In genomic region chr3:190552021-190552420, GRCh38 we compare ENCODE assay signal across 27 cellular contexts.
"Had no signal": no experiment of that assay in that cellular context is flagged by ENCODE, and none has a peak within 500 bp of the region (broad histone marks: within the 10 kb centered on the region; RNA-seq: fewer than 3 reads in every experiment).

No MANE protein-coding gene starts in this region.

- ATAC-seq: foreskin keratinocyte; gastroesophageal sphincter; heart left ventricle; left cardiac atrium; left lung; mucosa of descending colon; natural killer cell treated with Interleukin-12 subunit alpha and Interleukin-12 subunit beta and Interleukin-15 and Interleukin-18, amount 100 ng/mL, for 72 hours; psoas muscle; right cardiac atrium; stimulated activated memory B cell treated with anti-CD40 and anti-IgM and Interleukin-4, amounts not matched to agents 10 μg/mL and 1 μg/mL and 100 μg/mL, for 72 hours; stimulated activated naive CD8-positive, alpha-beta T cell treated with anti-CD3 and anti-CD28 coated beads, Interleukin-15, Interleukin-2, amounts not matched to agents 100 U/mL and 50 U/mL, for 24 hours had no signal

- H3K4me3 Mint-ChIP-seq: dendritic cell treated with granulocyte-macrophage colony-stimulating factor and Interleukin-4, amounts not matched to agents 40 ng/mL and 50 ng/mL, for 4 days; mesothelial cell of epicardium; naive B cell; natural killer cell treated with Interleukin-12 subunit alpha and Interleukin-12 subunit beta and Interleukin-15 and Interleukin-18, amount 100 ng/mL, for 72 hours; stimulated activated memory B cell treated with anti-CD40 and anti-IgM and Interleukin-4, amounts not matched to agents 10 μg/mL and 1 μg/mL and 100 μg/mL, for 72 hours; type B pancreatic cell had no signal

- H2AFZ ChIP-seq: hepatocyte had no signal

- H3K4me1 Mint-ChIP-seq: naive B cell; stimulated activated memory B cell treated with anti-CD40 and anti-IgM and Interleukin-4, amounts not matched to agents 10 μg/mL and 1 μg/mL and 100 μg/mL, for 72 hours had no signal

- DNase-seq: colonic mucosa; effector CD8-positive, alpha-beta T cell; foreskin keratinocyte; heart left ventricle; left cardiac atrium; left lung; mesenchymal stem cell; mucosa of descending colon; naive B cell; nucleus accumbens; psoas muscle; right cardiac atrium; spleen; stimulated activated CD4-positive, alpha-beta T cell treated with anti-CD3 and anti-CD28 coated beads, Interleukin-4, amount 100 ng/mL, for 4 hours; stimulated activated naive CD8-positive, alpha-beta T cell treated with anti-CD3 and anti-CD28 coated beads, Interleukin-15, Interleukin-2, amounts not matched to agents 100 U/mL and 50 U/mL, for 24 hours; substantia nigra; testis; tibial artery had no signal

- H3K4me2 ChIP-seq: hepatocyte had no signal

- H3K36me3 ChIP-seq: colonic mucosa, gastroesophageal sphincter had no signal

- H3K27me3 ChIP-seq: colonic mucosa, esophagus muscularis mucosa, foreskin keratinocyte, gastroesophageal sphincter, heart left ventricle, hepatocyte, left lung, spleen, testis, tibial artery had no signal

- H3K27me3 Mint-ChIP-seq: dendritic cell treated with granulocyte-macrophage colony-stimulating factor and Interleukin-4, amounts not matched to agents 40 ng/mL and 50 ng/mL, for 4 days; naive B cell; natural killer cell treated with Interleukin-12 subunit alpha and Interleukin-12 subunit beta and Interleukin-15 and Interleukin-18, amount 100 ng/mL, for 72 hours; stimulated activated memory B cell treated with anti-CD40 and anti-IgM and Interleukin-4, amounts not matched to agents 10 μg/mL and 1 μg/mL and 100 μg/mL, for 72 hours; type B pancreatic cell had no signal

- H3K27ac Mint-ChIP-seq: dendritic cell treated with granulocyte-macrophage colony-stimulating factor and Interleukin-4, amounts not matched to agents 40 ng/mL and 50 ng/mL, for 4 days; mesothelial cell of epicardium; naive B cell; natural killer cell treated with Interleukin-12 subunit alpha and Interleukin-12 subunit beta and Interleukin-15 and Interleukin-18, amount 100 ng/mL, for 72 hours; stimulated activated memory B cell treated with anti-CD40 and anti-IgM and Interleukin-4, amounts not matched to agents 10 μg/mL and 1 μg/mL and 100 μg/mL, for 72 hours; type B pancreatic cell had no signal

- H3K27ac ChIP-seq: colonic mucosa, esophagus muscularis mucosa, foreskin keratinocyte, gastroesophageal sphincter, heart left ventricle, hepatocyte, left lung, psoas muscle, skin epidermis, spleen, testis, tibial artery had no signal

- H3K9me3 Mint-ChIP-seq: stimulated activated memory B cell treated with anti-CD40 and anti-IgM and Interleukin-4, amounts not matched to agents 10 μg/mL and 1 μg/mL and 100 μg/mL, for 72 hours; type B pancreatic cell had no signal

- H3K4me3 ChIP-seq: colonic mucosa, esophagus muscularis mucosa, gastroesophageal sphincter, heart left ventricle, hepatocyte, left lung, mucosa of descending colon, psoas muscle, skin epidermis, spleen, testis, tibial artery had no signal

- H3K4me1 ChIP-seq: colonic mucosa, esophagus muscularis mucosa, foreskin keratinocyte, gastroesophageal sphincter, left lung, psoas muscle, spleen, testis, tibial artery had no signal

- H3K9me3 ChIP-seq: colonic mucosa, esophagus muscularis mucosa, gastroesophageal sphincter, testis, tibial artery had no signal
